16 cellular contexts compared by ENCODE assay signal in genomic region chr11:8731647-8732188, GRCh38. TPM values are rescaled to one million over a fixed set of nuclear protein-coding genes. Genes with fewer than 3 reads are reported as not detected.
DNase-seq lines count a peak whose midpoint lies in the region; ATAC-seq and TF ChIP-seq lines count a peak whose summit lies in the region.
"Had no signal": no experiment of that assay in that cellular context is flagged by ENCODE, and none has a peak within 500 bp of the region (broad histone marks: within the 10 kb centered on the region; RNA-seq: fewer than 3 reads in every experiment).

No MANE protein-coding gene starts in this region.

- peak; percentile 60 for ATAC-seq in activated B cell treated with CpG ODN at 0.5 μM for 24 hours (ENCODE audit: low read depth)

- H3K36me3 Mint-ChIP-seq in activated B cell treated with CpG ODN at 0.5 μM for 24 hours (ENCODE audit: low read depth), result no peaks in the 10 kb centered on the region
- no peaks in the 10 kb centered on the region for H3K36me3 Mint-ChIP-seq in activated CD4-positive, alpha-beta memory T cell treated with anti-CD3 and anti-CD28 coated beads for 36 hours

- DNase-seq in left ventricle myocardium inferior (no peak), cardiac septum (ENCODE audit: low spot score) (no peak), activated B cell treated with CpG ODN at 0.5 μM for 24 hours (no peak), uterus (no peak), kidney tubule cell (ENCODE audit: low spot score) (no peak), NCI-H2196 treated with DMSO at 0.1 percent for 48 hours (lab: John Stamatoyannopoulos, UW; ENCODE audit: unreplicated experiment) (no peak)
- no peak for DNase-seq in activated CD4-positive, alpha-beta memory T cell treated with anti-CD3 and anti-CD28 coated beads for 36 hours
- DNase-seq: activated T-cell treated with anti-CD3 and anti-CD28 coated beads for 4 hours, endodermal cell, HCEC 1CT, hippocampal formation, NCI-H1417 treated with DMSO at 0.1 percent for 48 hours, NCI-H69 had no signal

- no peaks in the 10 kb centered on the region for H3K27me3 Mint-ChIP-seq in activated B cell treated with CpG ODN at 0.5 μM for 24 hours
- no peaks in the 10 kb centered on the region for H3K27me3 Mint-ChIP-seq in activated CD4-positive, alpha-beta memory T cell treated with anti-CD3 and anti-CD28 coated beads for 36 hours

- no peaks in the 10 kb centered on the region for H3K9me3 Mint-ChIP-seq in activated B cell treated with CpG ODN at 0.5 μM for 24 hours
- H3K9me3 Mint-ChIP-seq in activated CD4-positive, alpha-beta memory T cell treated with anti-CD3 and anti-CD28 coated beads for 36 hours, result no peaks in the 10 kb centered on the region
- H3K9me3 Mint-ChIP-seq: endodermal cell had no signal

- POLR2A ChIA-PET in activated B cell treated with CpG ODN at 0.5 μM for 24 hours (lab: Charles Lee), result interaction anchor here (0.8 to 3.1 kb wide), 7 partner anchors 13 to 232 kb away, joined by 3 to 24 read pairs (median 3); partner anchors contain the start of genes RPL27A and TRIM66
- POLR2A ChIA-PET in activated CD4-positive, alpha-beta memory T cell treated with anti-CD3 and anti-CD28 coated beads for 36 hours (lab: Charles Lee), result no interaction called here

- H3K9me3 ChIP-seq in left ventricle myocardium inferior (replicated peaks) (no peaks in the 10 kb centered on the region), muscle layer of duodenum (ENCODE audit: control insufficient read depth in 1 of 2, low read length in 2 of 2) (no peaks in the 10 kb centered on the region), uterus (no peaks in the 10 kb centered on the region)
- H3K9me3 ChIP-seq: SJSA1 had no signal

- peak overlapping the region; percentile 90 for H3K27ac Mint-ChIP-seq in activated B cell treated with CpG ODN at 0.5 μM for 24 hours
- no peak overlapping the region for H3K27ac Mint-ChIP-seq in activated CD4-positive, alpha-beta memory T cell treated with anti-CD3 and anti-CD28 coated beads for 36 hours
- H3K27ac Mint-ChIP-seq: endodermal cell had no signal

- H3K36me3 ChIP-seq in left ventricle myocardium inferior (peaks cover 15% of the 10 kb centered on the region), muscle layer of duodenum (ENCODE audit: control insufficient read depth in 1 of 2, insufficient read depth in 2 of 2, low read length in 2 of 2) (peaks cover 7 to 12% of the 10 kb centered on the region in 2 donors), uterus (no peaks in the 10 kb centered on the region)
- H3K36me3 ChIP-seq: SJSA1 had no signal

- H3K4me1 ChIP-seq in left ventricle myocardium inferior, result peaks cover 93% of the 10 kb centered on the region
- peaks cover 12 to 46% of the 10 kb centered on the region in 2 donors for H3K4me1 ChIP-seq in muscle layer of duodenum (ENCODE audit: control insufficient read depth in 1 of 2, insufficient read depth in 2 of 2, low read length in 2 of 2)
- peaks cover 27 to 36% of the 10 kb centered on the region in 2 donors for H3K4me1 ChIP-seq in uterus

- H3K4me3 ChIP-seq in left ventricle myocardium inferior (no peak overlapping the region), muscle layer of duodenum (ENCODE audit: low read depth in 1 of 2, low read length in 2 of 2) (no peak overlapping the region), uterus (no peak overlapping the region)
- H3K4me3 ChIP-seq: SJSA1 had no signal

- CTCF ChIA-PET in activated B cell treated with CpG ODN at 0.5 μM for 24 hours (lab: Charles Lee), result interaction anchor here (1.1 kb wide), 1 partner anchor 539 kb away, joined by 3 read pairs; no protein-coding TSS in a partner anchor
- CTCF ChIA-PET in activated CD4-positive, alpha-beta memory T cell treated with anti-CD3 and anti-CD28 coated beads for 36 hours (lab: Charles Lee), result interaction anchor here (0.5 kb wide), 1 partner anchor 598 kb away, joined by 3 read pairs; no protein-coding TSS in a partner anchor

- no peak for TF ChIP-seq CTCF in left ventricle myocardium inferior (IDR thresholded peaks at IDR 0.05; ENCODE audit: borderline replicate concordance)
- no peak for TF ChIP-seq CTCF in activated B cell treated with CpG ODN at 0.5 μM for 24 hours (IDR thresholded peaks at IDR 0.05)
- TF ChIP-seq CTCF in uterus (IDR thresholded peaks at IDR 0.05), result no peak

- H3K27me3 ChIP-seq in left ventricle myocardium inferior (ENCODE audit: low read depth) (no peaks in the 10 kb centered on the region), muscle layer of duodenum (ENCODE audit: low read depth, low read length) (no peaks in the 10 kb centered on the region), uterus (no peaks in the 10 kb centered on the region)
- H3K27me3 ChIP-seq: SJSA1 had no signal

- intact Hi-C loops in left ventricle myocardium inferior (cut with micrococcal nuclease) (no loop called here), cardiac septum (cut with DNase I) (loop anchor here (2.0 to 5.0 kb wide), 2 partner anchors 13 to 36 kb away; no protein-coding TSS in a partner anchor), activated B cell treated with CpG ODN at 0.5 μM for 24 hours (cut with micrococcal nuclease) (loop anchor here (1.0 to 5.0 kb wide), 5 partner anchors 43 to 529 kb away; partner anchors contain the start of genes RPL27A and TRIM66), uterus (cut with DNase I; ENCODE audit: low total_unique reads) (no loop called here)
- intact Hi-C loops in activated CD4-positive, alpha-beta memory T cell treated with anti-CD3 and anti-CD28 coated beads for 36 hours (cut with micrococcal nuclease), result no loop called here

- peak overlapping the region; percentile 69 for H3K4me3 Mint-ChIP-seq in activated B cell treated with CpG ODN at 0.5 μM for 24 hours
- no peak overlapping the region for H3K4me3 Mint-ChIP-seq in activated CD4-positive, alpha-beta memory T cell treated with anti-CD3 and anti-CD28 coated beads for 36 hours
- H3K4me3 Mint-ChIP-seq: endodermal cell had no signal

- H3K27ac ChIP-seq in left ventricle myocardium inferior (replicated peaks) (peak overlapping the region; percentile 84), muscle layer of duodenum (ENCODE audit: low read length) (peak overlapping the region; percentile 60), uterus (peak overlapping the region; percentile 94 to 99)
- H3K27ac ChIP-seq: SJSA1, VCaP had no signal

- TF ChIP-seq POLR2A in uterus (IDR thresholded peaks at IDR 0.05), result no peak

- H3K4me1 Mint-ChIP-seq in activated B cell treated with CpG ODN at 0.5 μM for 24 hours, result peaks cover 34% of the 10 kb centered on the region
- H3K4me1 Mint-ChIP-seq in activated CD4-positive, alpha-beta memory T cell treated with anti-CD3 and anti-CD28 coated beads for 36 hours (ENCODE audit: low read depth), result no peaks in the 10 kb centered on the region

RNA-seq across cellular contexts. Expression of gene RPL27A, which starts 49.1 kb away (rescaled TPM):
- total RNA-seq in left ventricle myocardium inferior, result 597 TPM
- 462 TPM for total RNA-seq in cardiac septum
- total RNA-seq in activated B cell treated with CpG ODN at 0.5 μM for 24 hours, result 1,592 and 2,225 TPM in 2 replicates
- total RNA-seq in uterus, result 1,000 to 10,000 TPM in 2 of 4 donors, 100 to 1,000 TPM in 2; 505 to 3,151 (median 1,895) TPM
- 1,000 to 10,000 TPM; 1,027 to 1,094 TPM for total RNA-seq in activated CD4-positive, alpha-beta memory T cell treated with anti-CD3 and anti-CD28 coated beads for 36 hours

RNA-seq across cellular contexts. Expression of gene TRIM66, which starts 49.3 kb away (rescaled TPM):
- 4.1 TPM for total RNA-seq in left ventricle myocardium inferior
- total RNA-seq in cardiac septum, result 3.0 TPM
- total RNA-seq in activated B cell treated with CpG ODN at 0.5 μM for 24 hours, result 12.4 and 13.3 TPM in 2 replicates
- 10 to 100 TPM in 2 of 4 donors, 1 to 10 TPM in 2; 7.4 to 18.2 (median 10.5) TPM for total RNA-seq in uterus
- total RNA-seq in activated CD4-positive, alpha-beta memory T cell treated with anti-CD3 and anti-CD28 coated beads for 36 hours, result 10 to 100 TPM; 18.3 to 24.2 TPM

Comparison
In these comparisons a context has a peak if more than half of its experiments do, and no peak if none do; other contexts are left out.
1. intact Hi-C loops: an anchor here in cardiac septum (2.0 to 5.0 kb wide) and activated B cell treated with CpG ODN at 0.5 μM for 24 hours (1.0 to 5.0 kb wide); none called in left ventricle myocardium inferior, uterus and activated CD4-positive, alpha-beta memory T cell treated with anti-CD3 and anti-CD28 coated beads for 36 hours.